11 cellular contexts compared by ENCODE assay signal in genomic region chr2:40332096-40332826, GRCh38.
DNase-seq lines count a peak whose midpoint lies in the region; ATAC-seq lines count a peak whose summit lies in the region.
"Had no signal": no experiment of that assay in that cellular context is flagged by ENCODE, and none has a peak within 500 bp of the region (broad histone marks: within the 10 kb centered on the region; RNA-seq: fewer than 3 reads in every experiment).

No MANE protein-coding gene starts in this region.

- DNase-seq in ACHN (peak; percentile 42), HT1080 (ENCODE audit: low read depth) (peak; percentile 21), amniotic epithelial cell (ENCODE audit: low read depth) (peak; percentile 83), kidney glomerular epithelial cell (lab: John Stamatoyannopoulos, UW) (peak; percentile 72), NCI-H345 treated with DMSO at 0.1 percent for 48 hours (lab: John Stamatoyannopoulos, UW; ENCODE audit: unreplicated experiment) (no peak), amygdala (lab: John Stamatoyannopoulos, UW) (no peak), NCI-H1417 treated with DMSO at 0.1 percent for 48 hours (lab: John Stamatoyannopoulos, UW) (no peak)
- DNase-seq: activated CD4-positive, alpha-beta T cell treated with anti-CD3 and anti-CD28 coated beads, Interleukin-2, amount 10 ng/mL, durations not matched to agents 7 days and 5 days; DND-41; NCI-H774 had no signal

- ATAC-seq in HG03025 (IDR thresholded peaks at IDR 0.05; ENCODE audit: low FRiP score, unreplicated experiment), result no peak

- in situ Hi-C loops in ACHN (cut with HindIII; ENCODE audit: low pct_ligation_motif_present, low pct_unique_long_range_greater_than_20kb, low sequenced_read_pairs), result no loop called here

Comparison
In these comparisons a context has a peak if more than half of its experiments do, and no peak if none do; other contexts are left out.
1. DNase-seq: peak in ACHN (single experiment), HT1080 (single experiment), amniotic epithelial cell (single experiment) and kidney glomerular epithelial cell (single experiment); none in NCI-H345 treated with DMSO at 0.1 percent for 48 hours (single experiment), amygdala (0 of 56) and NCI-H1417 treated with DMSO at 0.1 percent for 48 hours (single experiment).